8 cellular contexts compared by ENCODE assay signal in the genomic region with DNA sequence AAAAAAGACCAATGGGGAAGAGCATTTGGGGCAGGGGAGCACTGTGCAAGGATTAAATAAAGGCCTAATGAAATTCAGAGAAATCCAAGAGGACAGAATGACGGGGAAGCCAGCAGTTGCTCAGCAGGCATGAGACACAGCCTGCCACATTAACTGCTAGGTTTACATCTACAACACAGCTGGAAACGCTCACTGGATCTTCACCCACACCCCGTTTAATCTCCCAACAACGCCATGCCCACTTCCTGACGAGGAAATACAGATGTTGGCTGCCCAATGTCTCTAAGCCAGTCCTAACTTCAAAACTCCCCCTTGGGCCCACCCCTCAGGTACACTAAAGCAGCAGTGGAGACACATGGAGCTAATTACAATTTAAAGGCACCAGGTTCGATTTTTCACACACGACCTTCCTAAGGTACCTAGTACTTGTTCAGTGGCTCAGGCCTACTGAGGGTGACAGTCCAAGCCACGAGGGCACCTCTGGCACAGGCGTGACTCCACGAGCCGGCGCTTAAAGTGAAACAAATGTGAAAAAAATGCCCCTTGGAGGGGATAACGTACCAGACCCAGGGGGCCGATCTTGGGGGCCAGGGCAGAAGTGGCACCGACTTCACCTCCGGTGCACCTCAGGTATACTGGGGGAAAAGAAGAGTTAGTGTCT. TPM values are rescaled to one million over a fixed set of nuclear protein-coding genes. Genes with fewer than 3 reads are reported as not detected.
DNase-seq lines count a peak whose midpoint lies in the region; ATAC-seq and TF ChIP-seq lines count a peak whose summit lies in the region.

No MANE protein-coding gene starts in this region.

- peak overlapping the region; percentile 94 for H3K4me3 ChIP-seq in CD8-positive, alpha-beta T cell (ENCODE audit: low read depth, low read length)
- H3K4me3 ChIP-seq in hepatocyte (peak overlapping the region; percentile 97), skeletal muscle tissue (ENCODE audit: low read length in 3 of 3) (peak overlapping the region; percentile 94 to 96 (median 95))

- CTCF ChIA-PET in CD8-positive, alpha-beta T cell (lab: Charles Lee), result interaction anchor here (1.0 to 1.7 kb wide), 6 partner anchors 10 to 285 kb away, joined by 3 to 7 read pairs (median 3); a partner anchor contains a TSS

- H3K36me3 Mint-ChIP-seq in CD8-positive, alpha-beta T cell, result peaks cover 66% of the 10 kb centered on the region
- H3K36me3 Mint-ChIP-seq in activated naive CD8-positive, alpha-beta T cell treated with anti-CD3 and anti-CD28 coated beads, Interleukin-2, amount 10 ng/mL, durations not matched to agents 7 days and 5 days, result peaks cover 57% of the 10 kb centered on the region

- peaks cover 44% of the 10 kb centered on the region for H3K4me1 Mint-ChIP-seq in CD8-positive, alpha-beta T cell (ENCODE audit: low read depth)
- peaks cover 31% of the 10 kb centered on the region for H3K4me1 Mint-ChIP-seq in activated naive CD8-positive, alpha-beta T cell treated with anti-CD3 and anti-CD28 coated beads, Interleukin-2, amount 10 ng/mL, durations not matched to agents 7 days and 5 days

- peak overlapping the region; percentile 96 for H3K27ac Mint-ChIP-seq in CD8-positive, alpha-beta T cell
- peak overlapping the region; percentile 96 for H3K27ac Mint-ChIP-seq in activated naive CD8-positive, alpha-beta T cell treated with anti-CD3 and anti-CD28 coated beads, Interleukin-2, amount 10 ng/mL, durations not matched to agents 7 days and 5 days

- no peaks in the 10 kb centered on the region for H3K9me3 Mint-ChIP-seq in CD8-positive, alpha-beta T cell
- peaks cover 7% of the 10 kb centered on the region for H3K9me3 Mint-ChIP-seq in activated naive CD8-positive, alpha-beta T cell treated with anti-CD3 and anti-CD28 coated beads, Interleukin-2, amount 10 ng/mL, durations not matched to agents 7 days and 5 days

- H3K4me2 ChIP-seq in hepatocyte, result peak overlapping the region; percentile 96

- H3K9ac ChIP-seq in skeletal muscle tissue (ENCODE audit: low read depth in 1 of 3, low read length in 3 of 3), result peak overlapping the region; percentile 93 to 96 (median 94)

- no peaks in the 10 kb centered on the region for H3K9me3 ChIP-seq in CD8-positive, alpha-beta T cell (ENCODE audit: low read length)
- H3K9me3 ChIP-seq in hepatocyte (ENCODE audit: low read depth) (no peaks in the 10 kb centered on the region), skeletal muscle tissue (ENCODE audit: control insufficient read depth in 3 of 3, low read length in 3 of 3) (no peaks in the 10 kb centered on the region)

- H3K27me3 ChIP-seq in CD8-positive, alpha-beta T cell (ENCODE audit: insufficient read depth, low read length), result no peaks in the 10 kb centered on the region
- no peaks in the 10 kb centered on the region for H3K27me3 ChIP-seq in hepatocyte
- H3K27me3 ChIP-seq in skeletal muscle tissue (ENCODE audit: control insufficient read depth in 3 of 3, insufficient read depth in 3 of 3, low read length in 3 of 3), result no peaks in the 10 kb centered on the region

- H3K4me1 ChIP-seq in CD8-positive, alpha-beta T cell (ENCODE audit: insufficient read depth, low read length), result peaks cover 31% of the 10 kb centered on the region
- H3K4me1 ChIP-seq in hepatocyte (ENCODE audit: insufficient read depth), result peaks cover 22% of the 10 kb centered on the region
- peaks cover 31 to 43% (median 33%) of the 10 kb centered on the region in 3 donors for H3K4me1 ChIP-seq in skeletal muscle tissue (ENCODE audit: control insufficient read depth in 3 of 3, insufficient read depth in 3 of 3, low read length in 3 of 3)

- peaks cover 34% of the 10 kb centered on the region for H3K36me3 ChIP-seq in CD8-positive, alpha-beta T cell (ENCODE audit: insufficient read depth, low read length)
- no peaks in the 10 kb centered on the region for H3K36me3 ChIP-seq in hepatocyte (replicated peaks; ENCODE audit: insufficient read depth, low read depth)
- peaks cover 44 to 48% (median 48%) of the 10 kb centered on the region in 3 donors for H3K36me3 ChIP-seq in skeletal muscle tissue (ENCODE audit: control insufficient read depth in 3 of 3, insufficient read depth in 3 of 3, low read length in 3 of 3)

- intact Hi-C loops in CD8-positive, alpha-beta T cell (cut with DNase I, micrococcal nuclease), result loop anchor here (2.0 to 10.0 kb wide), 9 partner anchors 139 to 508 kb away; a partner anchor contains a TSS

- WGBS in hepatocyte (ENCODE audit: low lambda C conversion rate, missing lambda C conversion rate), result 1% methylated on average over 16 of the region's 16 CpGs

- POLR2A ChIA-PET in CD8-positive, alpha-beta T cell (lab: Charles Lee), result interaction anchor here (0.6 to 3.3 kb wide), 26 partner anchors 10 to 1368 kb away, joined by 3 to 27 read pairs (median 5); a partner anchor contains a TSS
- POLR2A ChIA-PET in activated naive CD8-positive, alpha-beta T cell treated with anti-CD3 and anti-CD28 coated beads, Interleukin-2, amount 10 ng/mL, durations not matched to agents 7 days and 5 days (lab: Charles Lee), result interaction anchor here (0.6 to 4.2 kb wide), 25 partner anchors 10 to 335 kb away, joined by 3 to 53 read pairs (median 4); a partner anchor contains a TSS

- H4K20me1 ChIP-seq in hepatocyte (ENCODE audit: insufficient read depth, poor library complexity, severe bottlenecking), result peaks cover 34% of the 10 kb centered on the region

- H3K27ac ChIP-seq in CD8-positive, alpha-beta T cell (ENCODE audit: low read depth, low read length), result peak overlapping the region; percentile 85
- H3K27ac ChIP-seq in hepatocyte (peak overlapping the region; percentile 97), skeletal muscle tissue (ENCODE audit: low read depth, low read length) (peak overlapping the region; percentile 91)

- peaks cover 32% of the 10 kb centered on the region for H3K79me2 ChIP-seq in hepatocyte

- DNase-seq in CD8-positive, alpha-beta T cell, result no peak
- no peak for DNase-seq in activated naive CD8-positive, alpha-beta T cell treated with anti-CD3 and anti-CD28 coated beads, Interleukin-2, amount 10 ng/mL, durations not matched to agents 7 days and 5 days
- DNase-seq in hepatocyte (ENCODE audit: low spot score), result peak; percentile 60
- DNase-seq in NCI-H345 treated with DMSO at 0.1 percent for 48 hours (lab: John Stamatoyannopoulos, UW; ENCODE audit: unreplicated experiment), result no peak

- no peaks in the 10 kb centered on the region for H3K27me3 Mint-ChIP-seq in CD8-positive, alpha-beta T cell (ENCODE audit: low read depth)
- H3K27me3 Mint-ChIP-seq in activated naive CD8-positive, alpha-beta T cell treated with anti-CD3 and anti-CD28 coated beads, Interleukin-2, amount 10 ng/mL, durations not matched to agents 7 days and 5 days, result no peaks in the 10 kb centered on the region

- peak; percentile 3 for ATAC-seq in CD8-positive, alpha-beta T cell
- ATAC-seq in HG03432 (IDR thresholded peaks at IDR 0.05; ENCODE audit: unreplicated experiment) (peak; percentile 6), HG02852 (IDR thresholded peaks at IDR 0.05; ENCODE audit: unreplicated experiment) (no peak), GM18520 (IDR thresholded peaks at IDR 0.05; ENCODE audit: unreplicated experiment) (no peak)
- ATAC-seq in activated naive CD8-positive, alpha-beta T cell treated with anti-CD3 and anti-CD28 coated beads, Interleukin-2, amount 10 ng/mL, durations not matched to agents 7 days and 5 days (ENCODE audit: low read depth), result peak; percentile 4

- no peaks in the 10 kb centered on the region for H3K9me2 ChIP-seq in hepatocyte (replicated peaks; ENCODE audit: insufficient read depth)

- no peak for TF ChIP-seq CTCF in CD8-positive, alpha-beta T cell (IDR thresholded peaks at IDR 0.05)
- TF ChIP-seq CTCF in hepatocyte (IDR thresholded peaks at IDR 0.05; ENCODE audit: poor library complexity), result no peak

- no peak overlapping the region for H2AFZ ChIP-seq in hepatocyte

- H3K4me3 Mint-ChIP-seq in CD8-positive, alpha-beta T cell, result peak overlapping the region; percentile 96
- H3K4me3 Mint-ChIP-seq in activated naive CD8-positive, alpha-beta T cell treated with anti-CD3 and anti-CD28 coated beads, Interleukin-2, amount 10 ng/mL, durations not matched to agents 7 days and 5 days, result peak overlapping the region; percentile 89

RNA-seq across cellular contexts. Expression of a gene that starts 0.9 kb away (rescaled TPM):
- total RNA-seq in CD8-positive, alpha-beta T cell, result 1,000 to 10,000 TPM; 1,908 to 1,959 TPM
- 1,000 to 10,000 TPM; 1,332 to 1,343 TPM for total RNA-seq in activated naive CD8-positive, alpha-beta T cell treated with anti-CD3 and anti-CD28 coated beads, Interleukin-2, amount 10 ng/mL, durations not matched to agents 7 days and 5 days
- total RNA-seq in hepatocyte, result 1,720 and 2,202 TPM in 2 replicates
- 392 and 417 TPM in 2 replicates for polyA plus RNA-seq in hepatocyte
- total RNA-seq in skeletal muscle tissue, result 1,305 TPM

RNA-seq across cellular contexts. Expression of a gene that starts 1.0 kb away (rescaled TPM):
- total RNA-seq in CD8-positive, alpha-beta T cell, result 10 to 100 TPM; 11.7 to 14.0 TPM
- total RNA-seq in activated naive CD8-positive, alpha-beta T cell treated with anti-CD3 and anti-CD28 coated beads, Interleukin-2, amount 10 ng/mL, durations not matched to agents 7 days and 5 days, result 10 to 100 TPM; 22.4 to 25.5 TPM
- total RNA-seq in hepatocyte (6.8 and 10.7 TPM in 2 replicates), skeletal muscle tissue (10.4 TPM)
- 19.4 and 22.1 TPM in 2 replicates for polyA plus RNA-seq in hepatocyte

RNA-seq across cellular contexts. Expression of a gene that starts 26.1 kb away (rescaled TPM):
- total RNA-seq in CD8-positive, alpha-beta T cell, result 1 to 10 TPM; 7.5 to 7.7 TPM
- total RNA-seq in activated naive CD8-positive, alpha-beta T cell treated with anti-CD3 and anti-CD28 coated beads, Interleukin-2, amount 10 ng/mL, durations not matched to agents 7 days and 5 days, result 10 to 100 TPM; 14.2 to 15.0 TPM
- total RNA-seq in hepatocyte (8.3 and 9.0 TPM in 2 replicates), skeletal muscle tissue (9.9 TPM)
- 3.8 and 6.0 TPM in 2 replicates for polyA plus RNA-seq in hepatocyte

RNA-seq across cellular contexts. Expression of a gene that starts 53.3 kb away (rescaled TPM):
- 1 to 10 TPM; 3.6 to 3.9 TPM for total RNA-seq in CD8-positive, alpha-beta T cell
- 1 to 10 TPM; 3.4 to 4.1 TPM for total RNA-seq in activated naive CD8-positive, alpha-beta T cell treated with anti-CD3 and anti-CD28 coated beads, Interleukin-2, amount 10 ng/mL, durations not matched to agents 7 days and 5 days
- 91.7 and 99.7 TPM in 2 replicates for total RNA-seq in hepatocyte
- 138 and 145 TPM in 2 replicates for polyA plus RNA-seq in hepatocyte
- total RNA-seq in skeletal muscle tissue, result 13.6 TPM

Comparison
In these comparisons a context has a peak if more than half of its experiments do, and no peak if none do; other contexts are left out.
1. ATAC-seq: peak in CD8-positive, alpha-beta T cell (single experiment), HG03432 (single experiment) and activated naive CD8-positive, alpha-beta T cell treated with anti-CD3 and anti-CD28 coated beads, Interleukin-2, amount 10 ng/mL, durations not matched to agents 7 days and 5 days (single experiment); none in HG02852 (single experiment) and GM18520 (single experiment).
2. Peak in every context shown above with its lines, with median percentiles within 50 percentile points of each other: H3K27ac ChIP-seq and H3K4me3 ChIP-seq.